In the genomic region with DNA sequence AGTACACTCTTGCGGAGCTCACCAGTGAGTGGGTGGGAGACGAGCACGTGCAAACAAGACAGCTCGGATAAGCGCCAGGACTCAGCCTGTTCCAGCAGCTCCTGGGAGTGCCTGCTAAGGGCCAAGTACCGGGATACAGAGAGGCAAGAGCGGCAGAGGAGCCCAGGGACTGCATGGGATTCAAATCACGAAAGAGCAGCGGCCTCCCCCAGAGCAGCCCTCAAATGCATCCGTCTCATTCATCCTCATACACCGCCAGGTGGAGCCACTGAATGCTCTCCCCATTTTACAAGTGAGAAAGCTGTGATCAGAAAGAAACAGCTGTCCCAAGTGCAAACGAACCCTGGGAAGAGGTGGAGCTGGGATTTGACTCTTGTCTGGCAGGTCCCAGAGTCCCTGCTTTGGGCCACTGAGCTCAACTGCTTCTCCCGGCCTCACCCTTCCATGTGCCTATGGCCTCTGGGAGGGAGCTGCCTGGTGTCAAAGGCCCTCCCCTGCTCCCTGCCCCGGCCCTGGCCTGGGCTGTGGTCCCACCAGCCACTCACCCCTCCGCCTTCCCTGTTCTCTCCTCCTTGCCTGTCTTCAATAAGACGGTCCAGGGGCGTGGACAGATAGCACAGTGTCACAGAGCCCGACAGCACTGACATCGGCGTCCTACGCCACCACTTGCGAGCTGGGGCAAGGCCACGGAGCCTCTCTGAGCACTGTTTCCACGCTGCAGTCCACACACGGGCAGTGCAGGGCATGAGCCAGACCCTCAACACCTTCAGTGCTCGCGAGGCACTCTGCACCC, we compare ENCODE assay signal across 8 cellular contexts.
DNase-seq lines count a peak whose midpoint lies in the region; ATAC-seq and TF ChIP-seq lines count a peak whose summit lies in the region.

No MANE protein-coding gene starts in this region.

- H3K27me3 ChIP-seq in OCI-LY3 (ENCODE audit: low read depth, low read length), result peaks cover 9% of the 10 kb centered on the region

- H3K27ac ChIP-seq in OCI-LY3 (ENCODE audit: low read length), result no peak overlapping the region

- peaks cover 17% of the 10 kb centered on the region for H3K4me1 Mint-ChIP-seq in activated T-helper 2 cell treated with anti-CD3 and anti-CD28 coated beads, Interferon-gamma antibody, Interleukin-2, Interleukin-4, amounts not matched to agents 10 μg/mL and 5 μg/mL and 100 μg/mL, durations not matched to agents 14 hours and 24 hours and 36 hours (ENCODE audit: low read depth)

- no peak overlapping the region for H3K4me3 Mint-ChIP-seq in activated T-helper 2 cell treated with anti-CD3 and anti-CD28 coated beads, Interferon-gamma antibody, Interleukin-2, Interleukin-4, amounts not matched to agents 10 μg/mL and 5 μg/mL and 100 μg/mL, durations not matched to agents 14 hours and 24 hours and 36 hours (ENCODE audit: low read depth)

- peak; percentile 70 for TF ChIP-seq CTCF in OCI-LY3 (IDR thresholded peaks at IDR 0.05; ENCODE audit: low read depth, low read length)

- no peak overlapping the region for H2AFZ ChIP-seq in OCI-LY3 (ENCODE audit: low read depth, low read length)

- ATAC-seq in GM19324 (IDR thresholded peaks at IDR 0.05; ENCODE audit: low FRiP score, unreplicated experiment) (no peak), GM18519 (IDR thresholded peaks at IDR 0.05; ENCODE audit: low FRiP score, unreplicated experiment) (no peak)

- H4K20me1 ChIP-seq in OCI-LY3 (ENCODE audit: insufficient read depth, low read length), result no peaks in the 10 kb centered on the region

- no peak overlapping the region for H3K4me2 ChIP-seq in OCI-LY3 (ENCODE audit: low read length)

- no peaks in the 10 kb centered on the region for H3K9me3 ChIP-seq in OCI-LY3 (ENCODE audit: insufficient read depth, low read length)

- no peak overlapping the region for H3K4me3 ChIP-seq in OCI-LY3 (ENCODE audit: low read length)

- peaks cover 19% of the 10 kb centered on the region for H3K4me1 ChIP-seq in OCI-LY3 (ENCODE audit: low read length)

- no peak overlapping the region for H3K9ac ChIP-seq in OCI-LY3 (ENCODE audit: low read length)

- H3K36me3 Mint-ChIP-seq in activated T-helper 2 cell treated with anti-CD3 and anti-CD28 coated beads, Interferon-gamma antibody, Interleukin-2, Interleukin-4, amounts not matched to agents 10 μg/mL and 5 μg/mL and 100 μg/mL, durations not matched to agents 14 hours and 24 hours and 36 hours (ENCODE audit: low read depth), result no peaks in the 10 kb centered on the region

- intact Hi-C loops in activated T-helper 2 cell treated with anti-CD3 and anti-CD28 coated beads, Interferon-gamma antibody, Interleukin-2, Interleukin-4, amounts not matched to agents 10 μg/mL and 5 μg/mL and 100 μg/mL, durations not matched to agents 14 hours and 24 hours and 36 hours (cut with micrococcal nuclease), result no loop called here

- DNase-seq in COLO829 (ENCODE audit: low spot score) (peak; percentile 69), HK-2 (ENCODE audit: unreplicated experiment) (peak; percentile 44), fibroblast of the conjunctiva (ENCODE audit: low read depth) (peak; percentile 46), nucleus accumbens (lab: John Stamatoyannopoulos, UW) (peak in 43 of 56 donors; percentile 11 to 84 (median 49))
- peak; percentile 37 for DNase-seq in activated T-helper 2 cell treated with anti-CD3 and anti-CD28 coated beads, Interferon-gamma antibody, Interleukin-2, Interleukin-4, amounts not matched to agents 10 μg/mL and 5 μg/mL and 100 μg/mL, durations not matched to agents 14 hours and 24 hours and 36 hours (ENCODE audit: low spot score)

- no peaks in the 10 kb centered on the region for H3K9me3 Mint-ChIP-seq in activated T-helper 2 cell treated with anti-CD3 and anti-CD28 coated beads, Interferon-gamma antibody, Interleukin-2, Interleukin-4, amounts not matched to agents 10 μg/mL and 5 μg/mL and 100 μg/mL, durations not matched to agents 14 hours and 24 hours and 36 hours

- no peaks in the 10 kb centered on the region for H3K79me2 ChIP-seq in OCI-LY3 (ENCODE audit: low read length)

- H3K27me3 Mint-ChIP-seq in activated T-helper 2 cell treated with anti-CD3 and anti-CD28 coated beads, Interferon-gamma antibody, Interleukin-2, Interleukin-4, amounts not matched to agents 10 μg/mL and 5 μg/mL and 100 μg/mL, durations not matched to agents 14 hours and 24 hours and 36 hours (ENCODE audit: low read depth), result no peaks in the 10 kb centered on the region

- H3K36me3 ChIP-seq in OCI-LY3 (replicated peaks; ENCODE audit: low read depth, low read length), result no peaks in the 10 kb centered on the region

- H3K27ac Mint-ChIP-seq in activated T-helper 2 cell treated with anti-CD3 and anti-CD28 coated beads, Interferon-gamma antibody, Interleukin-2, Interleukin-4, amounts not matched to agents 10 μg/mL and 5 μg/mL and 100 μg/mL, durations not matched to agents 14 hours and 24 hours and 36 hours, result no peak overlapping the region
